ENCODE assay signal across 1 cellular context in genomic region chr11:74437441-74437840, GRCh38.
TF ChIP-seq lines count a peak whose summit lies in the region.

No MANE protein-coding gene starts in this region.

TF ChIP-seq in K562, 482 proteins besides CTCF, POLR2A, EP300 and RAD21 (continued from another document):
- no peak for TF ChIP-seq FOXO4 (CRISPR knock-in tag; IDR thresholded peaks at IDR 0.05)
- no peak for TF ChIP-seq PHTF2 (CRISPR knock-in tag; IDR thresholded peaks at IDR 0.05)
- no peak for TF ChIP-seq CHCHD3 (CRISPR knock-in tag; IDR thresholded peaks at IDR 0.05)
- TF ChIP-seq POLR3A (IDR thresholded peaks at IDR 0.05; ENCODE audit: borderline replicate concordance, extremely low read depth, insufficient read depth, insufficient read length), result no peak
- no peak for TF ChIP-seq ZNF12 (CRISPR knock-in tag; IDR thresholded peaks at IDR 0.05)
